ENCODE assay signal across 31 cellular contexts in the genomic region with DNA sequence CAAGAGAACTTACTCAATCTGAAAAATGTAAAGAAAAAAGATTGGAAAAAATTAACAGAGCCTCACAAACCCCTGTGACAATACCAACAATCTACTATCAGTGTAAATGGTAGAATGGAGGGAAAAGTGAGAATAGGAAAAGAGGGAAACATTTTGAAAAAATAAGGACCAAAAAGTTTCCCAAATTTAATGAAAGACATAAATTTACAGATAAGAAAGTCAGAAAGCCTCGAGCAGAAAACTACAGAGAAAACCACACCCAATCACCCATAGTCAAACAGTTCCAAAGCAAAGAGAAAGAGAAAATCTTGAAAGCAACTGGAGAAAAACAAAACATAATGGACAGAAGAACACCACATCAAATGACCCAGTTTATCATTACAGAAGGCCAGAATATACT.
DNase-seq lines count a peak whose midpoint lies in the region; ATAC-seq and TF ChIP-seq lines count a peak whose summit lies in the region.
"Had no signal": no experiment of that assay in that cellular context is flagged by ENCODE, and none has a peak within 500 bp of the region (broad histone marks: within the 10 kb centered on the region; RNA-seq: fewer than 3 reads in every experiment).

No MANE protein-coding gene starts in this region.

- H3K4me3 Mint-ChIP-seq in T-helper 17 cell = no peak overlapping the region
- H3K4me3 Mint-ChIP-seq: B cell; CD4-positive, alpha-beta memory T cell; CD4-positive, alpha-beta T cell; CD8-positive, alpha-beta memory T cell; CD8-positive, alpha-beta T cell had no signal

- no peak overlapping the region for H3K27ac ChIP-seq in HEK293 (ENCODE audit: extremely low read depth, low read depth, low read length)
- H3K27ac ChIP-seq in body of pancreas = no peak overlapping the region
- H3K27ac ChIP-seq: 22Rv1; A549; BLaER1; BLaER1 treated with 17β-estradiol and CSF1 and Interleukin-3, amounts not matched to agents 10 nM and 100 nM; C4-2B had no signal

- DNase-seq in T-helper 17 cell = no peak
- no peak for DNase-seq in body of pancreas
- DNase-seq: 8988T; ACHN; AML-193; BE2C; C1 segment of cervical spinal cord; Caco-2; Calu3; CD4-positive, alpha-beta memory T cell; CD4-positive, alpha-beta T cell; CD4-positive, CD25-positive, alpha-beta regulatory T cell; CD8-positive, alpha-beta memory T cell; CD8-positive, alpha-beta T cell; COR-L47; DMS 273 treated with DMSO at 0.1 percent for 48 hours; DMS153; DMS53; DMS79; DMS79 treated with DMSO at 0.1 percent for 48 hours; DND-41; EL had no signal

- CTCF ChIA-PET in HEK293 (lab: Yijun Ruan, JAX) = no interaction called here

- ATAC-seq in T-helper 17 cell = no peak
- ATAC-seq in body of pancreas = no peak
- ATAC-seq in GM19452 (IDR thresholded peaks at IDR 0.05; ENCODE audit: unreplicated experiment) = no peak
- ATAC-seq: A549; CD8-positive, alpha-beta T cell had no signal

- H3K36me3 Mint-ChIP-seq in T-helper 17 cell (ENCODE audit: low read depth) = no peaks in the 10 kb centered on the region
- H3K36me3 Mint-ChIP-seq: CD14-positive monocyte; CD4-positive, alpha-beta memory T cell; CD4-positive, CD25-positive, alpha-beta regulatory T cell; CD8-positive, alpha-beta memory T cell; CD8-positive, alpha-beta T cell had no signal

- H3K4me1 ChIP-seq in HEK293 (ENCODE audit: control insufficient read depth, insufficient read depth, low read length) (no peaks in the 10 kb centered on the region), body of pancreas (no peaks in the 10 kb centered on the region)
- H3K4me1 ChIP-seq: A549; BE2C; BLaER1; BLaER1 treated with 17β-estradiol and CSF1 and Interleukin-3, amounts not matched to agents 10 nM and 100 nM; Caco-2 had no signal

- H3K27me3 Mint-ChIP-seq in T-helper 17 cell = peaks cover 51% of the 10 kb centered on the region

- POLR2A ChIA-PET in HEK293 (lab: Yijun Ruan, JAX) = no interaction called here

- H3K36me3 ChIP-seq in HEK293 (ENCODE audit: control insufficient read depth in 2 of 2, insufficient read depth in 1 of 2, low read length in 2 of 2) = no peaks in the 10 kb centered on the region
- H3K36me3 ChIP-seq in body of pancreas (replicated peaks in 1 of 2; ENCODE audit: insufficient read depth in 1 of 2, low read depth in 2 of 2) = no peaks in the 10 kb centered on the region
- H3K36me3 ChIP-seq: BE2C; BLaER1; BLaER1 treated with 17β-estradiol and CSF1 and Interleukin-3, amounts not matched to agents 10 nM and 100 nM had no signal

- TF ChIP-seq POLR2A in body of pancreas (IDR thresholded peaks at IDR 0.05) = no peak

- H3K27ac Mint-ChIP-seq in T-helper 17 cell = peak overlapping the region; percentile 14
- H3K27ac Mint-ChIP-seq: B cell; CD14-positive monocyte; CD4-positive, alpha-beta memory T cell; CD4-positive, alpha-beta T cell; CD4-positive, CD25-positive, alpha-beta regulatory T cell; CD8-positive, alpha-beta memory T cell; CD8-positive, alpha-beta T cell had no signal

- WGBS in body of pancreas, 2 donors = 62 to 69% methylated on average over 1 of the region's 1 CpG

- intact Hi-C loops in body of pancreas (cut with DNase I) = no loop called here

- TF ChIP-seq CTCF in HEK293 (tag by site-specific recombination; IDR thresholded peaks at IDR 0.05) = no peak
- TF ChIP-seq CTCF in body of pancreas (IDR thresholded peaks at IDR 0.05) = no peak

- no peak overlapping the region for H3K4me3 ChIP-seq in HEK293 (ENCODE audit: low read depth, low read length)
- no peak overlapping the region for H3K4me3 ChIP-seq in body of pancreas
- H3K4me3 ChIP-seq: A549; BLaER1; BLaER1 treated with 17β-estradiol and CSF1 and Interleukin-3, amounts not matched to agents 10 nM and 100 nM had no signal

- H3K27me3 ChIP-seq in body of pancreas = no peaks in the 10 kb centered on the region
- H3K27me3 ChIP-seq: BLaER1; BLaER1 treated with 17β-estradiol and CSF1 and Interleukin-3, amounts not matched to agents 10 nM and 100 nM had no signal

- H3K4me1 Mint-ChIP-seq in T-helper 17 cell = no peaks in the 10 kb centered on the region
- H3K4me1 Mint-ChIP-seq: B cell; CD14-positive monocyte; CD4-positive, alpha-beta memory T cell; CD4-positive, CD25-positive, alpha-beta regulatory T cell; CD8-positive, alpha-beta memory T cell had no signal

- H3K9me3 ChIP-seq in HEK293 (ENCODE audit: control insufficient read depth, insufficient read depth, low read depth, low read length) (no peaks in the 10 kb centered on the region; the same call in 1 of the 2 replicates), T-helper 17 cell (ENCODE audit: control insufficient read depth, low read length, poor library complexity, severe bottlenecking) (no peaks in the 10 kb centered on the region), body of pancreas (no peaks in the 10 kb centered on the region)
- H3K9me3 ChIP-seq: BE2C, BLaER1, Caco-2 had no signal

TF ChIP-seq in HEK293, 187 proteins besides CTCF, POLR2A, EP300 and RAD21:
- TF ChIP-seq, protein P1, sequence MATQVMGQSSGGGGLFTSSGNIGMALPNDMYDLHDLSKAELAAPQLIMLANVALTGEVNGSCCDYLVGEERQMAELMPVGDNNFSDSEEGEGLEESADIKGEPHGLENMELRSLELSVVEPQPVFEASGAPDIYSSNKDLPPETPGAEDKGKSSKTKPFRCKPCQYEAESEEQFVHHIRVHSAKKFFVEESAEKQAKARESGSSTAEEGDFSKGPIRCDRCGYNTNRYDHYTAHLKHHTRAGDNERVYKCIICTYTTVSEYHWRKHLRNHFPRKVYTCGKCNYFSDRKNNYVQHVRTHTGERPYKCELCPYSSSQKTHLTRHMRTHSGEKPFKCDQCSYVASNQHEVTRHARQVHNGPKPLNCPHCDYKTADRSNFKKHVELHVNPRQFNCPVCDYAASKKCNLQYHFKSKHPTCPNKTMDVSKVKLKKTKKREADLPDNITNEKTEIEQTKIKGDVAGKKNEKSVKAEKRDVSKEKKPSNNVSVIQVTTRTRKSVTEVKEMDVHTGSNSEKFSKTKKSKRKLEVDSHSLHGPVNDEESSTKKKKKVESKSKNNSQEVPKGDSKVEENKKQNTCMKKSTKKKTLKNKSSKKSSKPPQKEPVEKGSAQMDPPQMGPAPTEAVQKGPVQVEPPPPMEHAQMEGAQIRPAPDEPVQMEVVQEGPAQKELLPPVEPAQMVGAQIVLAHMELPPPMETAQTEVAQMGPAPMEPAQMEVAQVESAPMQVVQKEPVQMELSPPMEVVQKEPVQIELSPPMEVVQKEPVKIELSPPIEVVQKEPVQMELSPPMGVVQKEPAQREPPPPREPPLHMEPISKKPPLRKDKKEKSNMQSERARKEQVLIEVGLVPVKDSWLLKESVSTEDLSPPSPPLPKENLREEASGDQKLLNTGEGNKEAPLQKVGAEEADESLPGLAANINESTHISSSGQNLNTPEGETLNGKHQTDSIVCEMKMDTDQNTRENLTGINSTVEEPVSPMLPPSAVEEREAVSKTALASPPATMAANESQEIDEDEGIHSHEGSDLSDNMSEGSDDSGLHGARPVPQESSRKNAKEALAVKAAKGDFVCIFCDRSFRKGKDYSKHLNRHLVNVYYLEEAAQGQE (tag by site-specific recombination; IDR thresholded peaks at IDR 0.05) = no peak
- TF ChIP-seq GLI2 (tag by site-specific recombination; IDR thresholded peaks at IDR 0.05; ENCODE audit: borderline replicate concordance, low read depth) = no peak
- TF ChIP-seq ZNF558 (tag by site-specific recombination; IDR thresholded peaks at IDR 0.05) = peak; percentile 90
